ENCODE assay signal across 13 cellular contexts in genomic region chr6:114998492-114998891, GRCh38.
"Had no signal": no experiment of that assay in that cellular context is flagged by ENCODE, and none has a peak within 500 bp of the region (broad histone marks: within the 10 kb centered on the region; RNA-seq: fewer than 3 reads in every experiment).

No MANE protein-coding gene starts in this region.

- H3K4me3 ChIP-seq: breast epithelium, tibial artery, vagina had no signal

- H3K27ac ChIP-seq: breast epithelium, neutrophil, tibial artery, vagina had no signal

- H3K36me3 Mint-ChIP-seq: activated CD4-positive, alpha-beta memory T cell treated with anti-CD3 and anti-CD28 coated beads for 36 hours had no signal

- H3K36me3 ChIP-seq: breast epithelium, neutrophil, tibial artery, vagina had no signal

- ATAC-seq: activated T-cell treated with anti-CD3 and anti-CD28 coated beads, Interleukin-2, amount 50 U/mL, for 4 hours had no signal

- H3K27me3 Mint-ChIP-seq: activated CD4-positive, alpha-beta memory T cell treated with anti-CD3 and anti-CD28 coated beads for 36 hours had no signal

- H3K4me3 Mint-ChIP-seq: activated CD4-positive, alpha-beta memory T cell treated with anti-CD3 and anti-CD28 coated beads for 36 hours; activated T-cell treated with anti-CD3 and anti-CD28 coated beads, Interleukin-2, amount 50 U/mL, for 4 hours had no signal

- H3K27ac Mint-ChIP-seq: activated CD4-positive, alpha-beta memory T cell treated with anti-CD3 and anti-CD28 coated beads for 36 hours had no signal

- H3K9me3 Mint-ChIP-seq: activated CD4-positive, alpha-beta memory T cell treated with anti-CD3 and anti-CD28 coated beads for 36 hours; activated T-cell treated with anti-CD3 and anti-CD28 coated beads, Interleukin-2, amount 50 U/mL, for 4 hours had no signal

- H3K27me3 ChIP-seq: breast epithelium, neutrophil, tibial artery, vagina had no signal

- H3K9me3 ChIP-seq: breast epithelium, neutrophil, tibial artery, vagina had no signal

- FAIRE-seq: small intestine had no signal

- H3K4me1 ChIP-seq: breast epithelium, tibial artery, vagina had no signal

- DNase-seq: activated CD4-positive, alpha-beta memory T cell treated with anti-CD3 and anti-CD28 coated beads for 36 hours; activated CD4-positive, alpha-beta T cell treated with anti-CD3 and anti-CD28 coated beads for 1 hour; activated naive CD4-positive, alpha-beta T cell; activated T-cell treated with anti-CD3 and anti-CD28 coated beads, Interleukin-2, amount 50 U/mL, for 4 hours; aorta; hippocampal formation; kidney glomerular epithelial cell; posterior cingulate gyrus; small intestine; tibial artery had no signal
